Comparison of ENCODE assay signal across 23 cellular contexts in the genomic region with DNA sequence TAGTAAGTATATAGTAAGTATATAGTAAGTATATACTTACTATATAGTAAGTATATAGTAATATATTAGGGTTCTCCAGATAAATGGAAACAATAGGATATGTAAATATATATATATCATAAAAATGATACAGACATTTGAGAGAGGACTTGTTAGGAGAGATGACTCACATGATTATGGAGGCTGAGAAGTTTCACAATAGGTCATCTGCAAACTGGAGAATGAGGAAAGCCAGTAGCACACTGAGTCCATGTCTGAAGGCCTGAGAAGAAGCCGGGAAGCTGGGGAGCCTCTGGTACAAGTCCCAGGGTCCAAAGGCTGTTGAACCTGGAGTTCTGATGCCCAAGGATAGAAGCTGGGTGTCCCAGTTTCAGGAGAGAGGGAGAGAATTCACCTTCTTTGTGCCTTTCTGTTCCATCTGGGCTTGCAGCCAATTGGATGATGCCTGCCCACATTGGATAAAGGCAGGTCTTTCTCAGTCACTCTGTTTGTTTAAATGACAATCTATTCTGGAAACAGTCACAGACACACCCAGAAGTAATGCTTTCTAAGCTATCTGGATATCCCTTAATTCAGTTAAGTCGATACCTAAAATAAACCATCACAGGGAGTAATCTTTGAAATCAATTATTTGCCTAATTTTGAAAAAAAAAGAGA.
A peak's percentile ranks its signal among the peaks of the same experiment; 100 is the strongest.
DNase-seq lines count a peak whose midpoint lies in the region; ATAC-seq and TF ChIP-seq lines count a peak whose summit lies in the region.
"Had no signal": no experiment of that assay in that cellular context is flagged by ENCODE, and none has a peak within 500 bp of the region (broad histone marks: within the 10 kb centered on the region; RNA-seq: fewer than 3 reads in every experiment).

No MANE protein-coding gene starts in this region.

- no peaks in the 10 kb centered on the region for H3K27me3 ChIP-seq in HAP-1 (ENCODE audit: low read depth)

- TF ChIP-seq CTCF in AG10803 (conservative IDR thresholded peaks at IDR 0.05; ENCODE audit: low read length) = no peak

- no peak for ATAC-seq in HG03442 (IDR thresholded peaks at IDR 0.05; ENCODE audit: unreplicated experiment)
- ATAC-seq: CD8-positive, alpha-beta T cell; sciatic nerve had no signal

- in situ Hi-C loops in HAP-1 (cut with MboI; ENCODE audit: low sequenced_read_pairs) = no loop called here

- no peaks in the 10 kb centered on the region for H3K9me3 ChIP-seq in HAP-1

- no peaks in the 10 kb centered on the region for H3K36me3 ChIP-seq in HAP-1 (replicated peaks)

- H3K4me3 ChIP-seq in AG10803 (ENCODE audit: low read length) = no peak overlapping the region
- H3K4me3 ChIP-seq in HAP-1 = no peak overlapping the region
- H3K4me3 ChIP-seq: coronary artery had no signal

- no peaks in the 10 kb centered on the region for H3K4me1 ChIP-seq in HAP-1

- DNase-seq in AG10803 (ENCODE audit: low read depth) = peak; percentile 2
- peak; percentile 21 to 28 for DNase-seq in HAP-1 (ENCODE audit: low spot score in 2 of 2)
- DNase-seq in NCI-H774 (lab: John Stamatoyannopoulos, UW) = peak; percentile 25
- peak; percentile 16 for DNase-seq in epithelial cell of prostate (ENCODE audit: low read depth, low spot score)
- DNase-seq in activated T-cell treated with anti-CD3 and anti-CD28 coated beads, Interleukin-2, amount 50 U/mL, for 48 hours = no peak
- no peak for DNase-seq in 8988T
- no peak for DNase-seq in hippocampal formation (lab: John Stamatoyannopoulos, UW)
- DNase-seq: activated CD4-positive, alpha-beta T cell treated with anti-CD3 and anti-CD28 coated beads, Interleukin-2, amount 50 U/mL, for 48 hours; activated naive CD4-positive, alpha-beta T cell treated with anti-CD3 and anti-CD28 coated beads, Interleukin-2, amount 10 ng/mL, durations not matched to agents 7 days and 5 days; activated T-cell treated with anti-CD3 and anti-CD28 coated beads for 4 hours; CD8-positive, alpha-beta T cell; EL; GOT3; IMR-90; NCI-H1048; NCI-H2171 treated with DMSO at 0.1 percent for 48 hours; NK-92 treated with Interleukin-12 subunit alpha and Interleukin-12 subunit beta, amount 100 ng/mL, for 24 hours; stimulated activated naive CD4-positive, alpha-beta T cell treated with Interleukin-2 at 50 U/mL for 16 hours; T-helper 1 cell; trophoblast cell had no signal

- no peak overlapping the region for H3K27ac ChIP-seq in epithelial cell of prostate
- H3K27ac ChIP-seq: coronary artery had no signal

Comparison
In these comparisons a context has a peak if more than half of its experiments do, and no peak if none do; other contexts are left out.
1. DNase-seq: peak in AG10803 (single experiment), HAP-1 (2 of 2), NCI-H774 (single experiment) and epithelial cell of prostate (single experiment); none in activated T-cell treated with anti-CD3 and anti-CD28 coated beads, Interleukin-2, amount 50 U/mL, for 48 hours (0 of 2), 8988T (single experiment) and hippocampal formation (0 of 2).